In the genomic region with DNA sequence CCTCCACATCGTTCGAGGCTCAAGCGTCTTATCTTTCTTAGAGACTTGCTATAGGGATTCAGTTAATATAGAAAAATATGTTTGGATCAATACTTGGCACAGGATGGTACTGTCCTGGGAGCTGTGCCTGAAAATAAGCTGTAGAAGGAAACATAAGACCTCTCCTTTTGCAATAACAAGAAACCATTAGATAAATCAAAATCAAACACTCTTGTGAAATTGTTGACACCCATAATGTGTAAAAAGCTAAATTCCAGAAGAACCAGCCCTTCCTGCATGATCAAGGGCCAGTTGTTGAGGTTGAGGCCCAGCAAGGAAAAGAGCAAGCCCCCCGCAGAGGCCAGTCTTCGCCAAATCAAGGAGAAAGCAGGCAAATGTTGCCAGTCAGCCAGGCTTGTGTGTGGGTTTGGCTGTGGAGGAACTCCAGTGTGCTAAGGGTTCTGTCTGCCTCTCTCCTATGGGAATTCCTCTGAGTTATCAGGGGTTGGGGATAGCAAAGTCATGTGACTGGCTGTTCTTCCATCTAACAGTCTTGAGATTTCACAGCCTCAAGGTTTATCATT, we compare ENCODE assay signal across 21 cellular contexts.
"Had no signal": no experiment of that assay in that cellular context is flagged by ENCODE, and none has a peak within 500 bp of the region (broad histone marks: within the 10 kb centered on the region; RNA-seq: fewer than 3 reads in every experiment).

No MANE protein-coding gene starts in this region.

- H3K4me3 ChIP-seq: ascending aorta, colonic mucosa, esophagus squamous epithelium, lower lobe of right lung, mucosa of descending colon, sigmoid colon had no signal

- H3K36me3 ChIP-seq: ascending aorta, colonic mucosa, esophagus squamous epithelium, lower lobe of right lung, sigmoid colon had no signal

- H3K9me3 ChIP-seq: ascending aorta, colonic mucosa, esophagus squamous epithelium, lower lobe of right lung, mucosa of descending colon, sigmoid colon had no signal

- H3K27ac Mint-ChIP-seq: activated naive CD4-positive, alpha-beta T cell treated with anti-CD3 and anti-CD28 coated beads, Interleukin-2, amount 50 U/mL, for 24 hours; nephron progenitor cell; stimulated activated naive B cell treated with anti-CD40 and anti-IgM and Interleukin-4, amounts not matched to agents 10 μg/mL and 1 μg/mL and 100 μg/mL, for 72 hours had no signal

- H3K27me3 Mint-ChIP-seq: activated naive CD4-positive, alpha-beta T cell treated with anti-CD3 and anti-CD28 coated beads, Interleukin-2, amount 50 U/mL, for 24 hours had no signal

- ATAC-seq: left colon; lower lobe of right lung; mucosa of descending colon; stimulated activated naive B cell treated with anti-CD40 and anti-IgM and Interleukin-4, amounts not matched to agents 10 μg/mL and 1 μg/mL and 100 μg/mL, for 72 hours had no signal

- H3K4me1 ChIP-seq: ascending aorta, colonic mucosa, sigmoid colon had no signal

- H3K27ac ChIP-seq: ascending aorta, colonic mucosa, lower lobe of right lung, sigmoid colon had no signal

- H3K9me3 Mint-ChIP-seq: activated naive CD4-positive, alpha-beta T cell treated with anti-CD3 and anti-CD28 coated beads, Interleukin-2, amount 50 U/mL, for 24 hours; nephron progenitor cell; stimulated activated naive B cell treated with anti-CD40 and anti-IgM and Interleukin-4, amounts not matched to agents 10 μg/mL and 1 μg/mL and 100 μg/mL, for 72 hours had no signal

- H3K27me3 ChIP-seq: ascending aorta, colonic mucosa, esophagus squamous epithelium, sigmoid colon had no signal

- H3K4me1 Mint-ChIP-seq: activated naive CD4-positive, alpha-beta T cell treated with anti-CD3 and anti-CD28 coated beads, Interleukin-2, amount 50 U/mL, for 24 hours had no signal

- H3K36me3 Mint-ChIP-seq: activated naive CD4-positive, alpha-beta T cell treated with anti-CD3 and anti-CD28 coated beads, Interleukin-2, amount 50 U/mL, for 24 hours; stimulated activated naive B cell treated with anti-CD40 and anti-IgM and Interleukin-4, amounts not matched to agents 10 μg/mL and 1 μg/mL and 100 μg/mL, for 72 hours had no signal

- DNase-seq: activated CD4-positive, alpha-beta T cell treated with anti-CD3 and anti-CD28 coated beads for 1 hour; activated CD4-positive, alpha-beta T cell treated with anti-CD3 and anti-CD28 coated beads, Interleukin-2, amount 50 U/mL, for 1 hour; activated gamma-delta T cell treated with Interleukin-2 at 50 U/mL for 16 hours; activated T-cell treated with anti-CD3 and anti-CD28 coated beads, Interleukin-2, amount 50 U/mL, for 1 hour; central memory CD4-positive, alpha-beta T cell; colonic mucosa; esophagus squamous epithelium; left colon; lower lobe of right lung; mesendoderm; mucosa of descending colon; nephron progenitor cell; occipital lobe; posterior cingulate gyrus; sigmoid colon; stimulated activated CD4-positive, alpha-beta T cell treated with anti-CD3 and anti-CD28 coated beads, Interleukin-2, amount 100 ng/mL, for 48 hours; stimulated activated CD8-positive, alpha-beta memory T cell treated with anti-CD3 and anti-CD28 coated beads, Interleukin-4, amount 100 ng/mL, for 48 hours; stimulated activated naive B cell treated with anti-CD40 and anti-IgM and Interleukin-4, amounts not matched to agents 10 μg/mL and 1 μg/mL and 100 μg/mL, for 72 hours; T-helper 9 cell had no signal

- H3K4me3 Mint-ChIP-seq: activated naive CD4-positive, alpha-beta T cell treated with anti-CD3 and anti-CD28 coated beads, Interleukin-2, amount 50 U/mL, for 24 hours; nephron progenitor cell; stimulated activated naive B cell treated with anti-CD40 and anti-IgM and Interleukin-4, amounts not matched to agents 10 μg/mL and 1 μg/mL and 100 μg/mL, for 72 hours had no signal
